8 cellular contexts compared by ENCODE assay signal in genomic region chr6:1604347-1604990, GRCh38.
DNase-seq lines count a peak whose midpoint lies in the region; ATAC-seq and TF ChIP-seq lines count a peak whose summit lies in the region.

No MANE protein-coding gene starts in this region.

- no peak overlapping the region for H3K4me3 ChIP-seq in mucosa of stomach (ENCODE audit: low read length)

- peaks cover 42% of the 10 kb centered on the region for H3K4me1 ChIP-seq in mucosa of stomach (ENCODE audit: control insufficient read depth, insufficient read depth, low read length)

- no peak for TF ChIP-seq POLR2A in erythroblast (IDR thresholded peaks at IDR 0.05; ENCODE audit: low read length)

- peaks cover 99% of the 10 kb centered on the region for H3K27me3 ChIP-seq in mucosa of stomach (ENCODE audit: control insufficient read depth, insufficient read depth, low read length)

- H3K9me3 ChIP-seq in mucosa of stomach (ENCODE audit: control insufficient read depth, low read length), result no peaks in the 10 kb centered on the region

- no peaks in the 10 kb centered on the region for H3K36me3 ChIP-seq in mucosa of stomach (ENCODE audit: control insufficient read depth, insufficient read depth, low read length)

- peak overlapping the region; percentile 34 for H3K9ac ChIP-seq in mucosa of stomach (ENCODE audit: low read length)

- peak; percentile 56 for ATAC-seq in HG02623 (IDR thresholded peaks at IDR 0.05; ENCODE audit: unreplicated experiment)
- ATAC-seq in GM18873 (IDR thresholded peaks at IDR 0.05; ENCODE audit: low FRiP score, unreplicated experiment), result no peak

- DNase-seq in GDM1 (lab: John Stamatoyannopoulos, UW), result peak; percentile 48
- peak; percentile 63 for DNase-seq in NCI-H774 (lab: John Stamatoyannopoulos, UW)
- DNase-seq in activated CD8-positive, alpha-beta memory T cell treated with anti-CD3 and anti-CD28 coated beads, Interleukin-2, amount 50 U/mL, for 48 hours, result peak; percentile 93
- peak; percentile 61 to 76 for DNase-seq in erythroblast (lab: John Stamatoyannopoulos, UW)
- DNase-seq in stimulated activated naive CD4-positive, alpha-beta T cell (lab: John Stamatoyannopoulos, UW), result peak; percentile 23 to 85 (median 46)
